ENCODE assay signal across 8 cellular contexts in the genomic region with DNA sequence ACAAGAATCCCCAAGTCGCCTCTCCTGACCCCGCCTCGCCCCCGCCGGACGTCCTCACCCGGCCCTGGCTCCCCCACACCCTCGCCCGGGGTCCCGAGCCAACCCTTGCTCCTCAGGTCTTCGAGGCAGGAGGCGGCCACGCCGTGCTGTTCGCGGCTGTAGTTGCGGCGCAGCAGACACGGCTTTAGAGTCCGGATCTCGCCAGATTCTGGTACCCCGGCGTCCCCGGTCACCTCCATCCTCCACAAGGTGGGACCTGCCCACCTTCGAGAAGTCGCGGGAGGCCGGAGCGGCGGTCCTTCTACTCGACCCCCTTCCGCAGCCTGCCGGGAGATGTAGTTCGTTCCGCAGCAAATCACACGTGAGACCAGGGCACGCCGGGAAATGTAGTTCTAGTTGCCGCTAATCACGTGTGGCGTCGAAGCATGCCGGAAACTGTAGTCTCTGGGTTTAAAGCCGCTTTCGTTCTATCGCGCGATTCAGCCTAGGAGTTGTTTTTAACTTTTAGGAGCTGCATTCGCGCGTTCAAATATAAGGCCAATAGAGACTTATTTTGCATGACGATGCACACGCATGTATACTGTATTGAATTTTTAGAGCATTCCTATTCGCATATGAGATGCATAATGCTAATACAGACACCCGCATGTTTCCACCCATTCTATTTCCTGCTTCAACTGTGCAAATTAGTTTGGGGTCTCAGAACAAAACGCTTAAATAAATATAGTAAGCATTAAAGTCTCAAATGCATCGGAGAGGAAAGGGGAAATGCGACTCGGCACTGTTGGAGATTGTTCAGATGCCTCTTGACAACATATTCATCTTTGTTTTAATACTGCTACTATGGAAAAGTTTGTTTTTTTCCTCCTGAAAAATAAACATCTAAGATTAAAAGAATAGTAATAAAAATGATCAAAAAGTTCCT. TPM values are rescaled to one million over a fixed set of nuclear protein-coding genes. Genes with fewer than 3 reads are reported as not detected.
DNase-seq lines count a peak whose midpoint lies in the region; ATAC-seq and TF ChIP-seq lines count a peak whose summit lies in the region.

A gene with protein sequence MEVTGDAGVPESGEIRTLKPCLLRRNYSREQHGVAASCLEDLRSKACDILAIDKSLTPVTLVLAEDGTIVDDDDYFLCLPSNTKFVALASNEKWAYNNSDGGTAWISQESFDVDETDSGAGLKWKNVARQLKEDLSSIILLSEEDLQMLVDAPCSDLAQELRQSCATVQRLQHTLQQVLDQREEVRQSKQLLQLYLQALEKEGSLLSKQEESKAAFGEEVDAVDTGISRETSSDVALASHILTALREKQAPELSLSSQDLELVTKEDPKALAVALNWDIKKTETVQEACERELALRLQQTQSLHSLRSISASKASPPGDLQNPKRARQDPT (minus strand): TSS at position 310 of the 925 bp plus-strand sequence. CDS start 71 bp downstream, at position 239.

- H3K27me3 ChIP-seq in adipocyte (replicated peaks; ENCODE audit: control insufficient read depth, insufficient read depth, low read length) (no peaks in the 10 kb centered on the region), heart left ventricle (no peaks in the 10 kb centered on the region)

- TF ChIP-seq CTCF in heart left ventricle (IDR thresholded peaks at IDR 0.05): no peak
- no peak for TF ChIP-seq CTCF in type B pancreatic cell (conservative IDR thresholded peaks at IDR 0.05)

- TF ChIP-seq POLR2A in GM10847 (IDR thresholded peaks at IDR 0.05; ENCODE audit: extremely low read depth, insufficient read length) (peak; percentile 63), heart left ventricle (IDR thresholded peaks at IDR 0.05) (peak in 1 of 2 donors; percentile 68)

- peak within 1 kb of the TSS; percentile 95 for H3K4me3 Mint-ChIP-seq in type B pancreatic cell

- H3K9ac ChIP-seq in adipocyte (ENCODE audit: low read length): peak within 1 kb of the TSS; percentile 88

- intact Hi-C loops in heart left ventricle (cut with DNase I): loop anchor here in 4 of 10 donors (2.0 to 5.0 kb wide), 2 partner anchors 40 to 42 kb away; a partner anchor contains a TSS

- H3K4me3 ChIP-seq in adipocyte (ENCODE audit: low read length) (peak within 1 kb of the TSS; percentile 91), heart left ventricle (peak within 1 kb of the TSS; percentile 63 to 93 (median 81))

- peaks cover 26% of the 10 kb centered on the region for H3K4me1 Mint-ChIP-seq in type B pancreatic cell (ENCODE audit: unreplicated experiment)

- no peaks in the 10 kb centered on the region for H3K9me3 Mint-ChIP-seq in type B pancreatic cell

- H3K36me3 Mint-ChIP-seq in type B pancreatic cell: peaks cover 3% of the 10 kb centered on the region

- H3K27ac Mint-ChIP-seq in type B pancreatic cell: peak within 1 kb of the TSS; percentile 92

- H3K4me1 ChIP-seq in adipocyte (ENCODE audit: control insufficient read depth, insufficient read depth, low read length) (peaks cover 28% of the 10 kb centered on the region), heart left ventricle (peaks cover 0 to 50% (median 23%) of the 10 kb centered on the region in 12 donors)

- H3K27ac ChIP-seq in heart left ventricle: peak within 1 kb of the TSS in 11 of 12 donors; percentile 13 to 85 (median 70)

- WGBS in heart left ventricle, 4 donors: 2 to 5% (median 3%) methylated on average over 52 to 59 of the region's 59 CpGs

- H3K27me3 Mint-ChIP-seq in type B pancreatic cell: no peaks in the 10 kb centered on the region

- DNase-seq in NCI-H1436 (lab: John Stamatoyannopoulos, UW): peak; percentile 90
- DNase-seq in T follicular helper cell (ENCODE audit: low read depth): peak; percentile 88
- DNase-seq in adipocyte (ENCODE audit: low read depth): peak; percentile 98
- DNase-seq in heart left ventricle: peak; percentile 93 to 96 (median 94)
- peak; percentile 93 for DNase-seq in pons (ENCODE audit: low spot score)
- peak; percentile 92 for DNase-seq in type B pancreatic cell (ENCODE audit: extremely low spot score, unreplicated experiment)

- ATAC-seq in HG02759 (IDR thresholded peaks at IDR 0.05; ENCODE audit: unreplicated experiment) (peak; percentile 80), heart left ventricle (peak; percentile 82 to 91 (median 90))

- H3K36me3 ChIP-seq in adipocyte (ENCODE audit: control insufficient read depth, insufficient read depth, low read length, severe bottlenecking) (peaks cover 18% of the 10 kb centered on the region), heart left ventricle (peaks cover 0 to 20% (median 18%) of the 10 kb centered on the region in 9 donors)

- H3K9me3 ChIP-seq in adipocyte (ENCODE audit: control insufficient read depth, low read length): no peaks in the 10 kb centered on the region
- no peaks in the 10 kb centered on the region for H3K9me3 ChIP-seq in heart left ventricle

RNA-seq across cellular contexts. Expression of the gene that starts here (rescaled TPM):
- total RNA-seq in heart left ventricle (10 to 100 TPM; 16.0 to 27.6 (median 24.5) TPM), type B pancreatic cell (ENCODE audit: low replicate concordance) (41.6 and 52.8 TPM in 2 replicates)
- polyA plus RNA-seq in heart left ventricle: 10 to 100 TPM; 10.4 to 26.0 TPM

Comparison
In these comparisons a context has a peak if more than half of its experiments do, and no peak if none do; other contexts are left out.
1. Peak in every context shown above with its lines: DNase-seq, ATAC-seq, H3K4me3 ChIP-seq and H3K27ac ChIP-seq.